In the genomic region with DNA sequence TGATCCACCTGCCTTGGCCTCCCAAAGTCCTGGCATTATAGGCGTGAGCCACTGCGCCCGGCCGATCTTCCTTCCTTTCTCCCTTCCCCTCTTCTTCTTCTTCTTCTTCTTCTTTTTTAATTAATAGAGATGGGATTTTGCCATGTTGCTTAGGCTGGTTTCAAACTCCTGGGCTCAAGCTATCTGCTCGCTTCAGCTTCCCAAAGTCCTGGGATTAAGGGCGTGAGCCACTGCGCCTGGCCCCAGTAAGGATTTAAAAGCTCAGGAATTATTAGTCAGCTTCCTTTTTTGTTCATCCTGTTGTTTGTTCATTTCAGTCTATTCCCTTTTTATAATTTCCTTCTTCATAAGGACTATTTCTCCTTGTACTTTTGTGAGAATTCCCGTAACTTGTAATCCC, we compare ENCODE assay signal across 19 cellular contexts. TPM values are rescaled to one million over a fixed set of nuclear protein-coding genes. Genes with fewer than 3 reads are reported as not detected.
DNase-seq lines count a peak whose midpoint lies in the region; ATAC-seq and TF ChIP-seq lines count a peak whose summit lies in the region.
"Had no signal": no experiment of that assay in that cellular context is flagged by ENCODE, and none has a peak within 500 bp of the region (broad histone marks: within the 10 kb centered on the region; RNA-seq: fewer than 3 reads in every experiment).

No MANE protein-coding gene starts in this region.

- peaks cover 33 to 34% of the 10 kb centered on the region in 2 donors for H3K4me1 Mint-ChIP-seq in natural killer cell
- H3K4me1 Mint-ChIP-seq in natural killer cell treated with Interleukin-12 subunit alpha and Interleukin-12 subunit beta and Interleukin-15 and Interleukin-18, amount 100 ng/mL, for 72 hours (ENCODE audit: low read depth in 2 of 2) = peaks cover 20 to 29% of the 10 kb centered on the region in 2 donors

- H3K4me3 Mint-ChIP-seq in natural killer cell = peak overlapping the region; percentile 25
- H3K4me3 Mint-ChIP-seq in natural killer cell treated with Interleukin-12 subunit alpha and Interleukin-12 subunit beta and Interleukin-15 and Interleukin-18, amount 100 ng/mL, for 72 hours = no peak overlapping the region

- H3K36me3 Mint-ChIP-seq in natural killer cell = no peaks in the 10 kb centered on the region
- H3K36me3 Mint-ChIP-seq in natural killer cell treated with Interleukin-12 subunit alpha and Interleukin-12 subunit beta and Interleukin-15 and Interleukin-18, amount 100 ng/mL, for 72 hours = no peaks in the 10 kb centered on the region
- H3K36me3 Mint-ChIP-seq: CD4-positive, CD25-positive, alpha-beta regulatory T cell had no signal

- no peak overlapping the region for H3K4me3 ChIP-seq in epithelial cell of esophagus (ENCODE audit: low read length)
- H3K4me3 ChIP-seq: A549, HAP-1, Peyer's patch had no signal

- DNase-seq in natural killer cell (no peak), NCI-H226 (peak; percentile 29), epithelial cell of esophagus (ENCODE audit: low read depth) (peak; percentile 21), DMS114 treated with DMSO at 0.1 percent for 48 hours (lab: John Stamatoyannopoulos, UW; ENCODE audit: unreplicated experiment) (no peak), NCI-H128 (lab: John Stamatoyannopoulos, UW; ENCODE audit: unreplicated experiment) (no peak)
- DNase-seq in natural killer cell treated with Interleukin-12 subunit alpha and Interleukin-12 subunit beta and Interleukin-15 and Interleukin-18, amount 100 ng/mL, for 72 hours (ENCODE audit: low spot score) = no peak
- DNase-seq: AML-193; CD4-positive, CD25-positive, alpha-beta regulatory T cell; KG1; NCI-H1092 treated with DMSO at 0.1 percent for 48 hours; NCI-H1694 treated with DMSO at 0.1 percent for 48 hours; NCI-H446; Peyer's patch; Right ventricle myocardium superior had no signal

- H3K27ac Mint-ChIP-seq in natural killer cell = peak overlapping the region; percentile 26 to 50
- no peak overlapping the region for H3K27ac Mint-ChIP-seq in natural killer cell treated with Interleukin-12 subunit alpha and Interleukin-12 subunit beta and Interleukin-15 and Interleukin-18, amount 100 ng/mL, for 72 hours

- intact Hi-C loops in natural killer cell (cut with micrococcal nuclease) = no loop called here

- TF ChIP-seq CTCF in natural killer cell (IDR thresholded peaks at IDR 0.05) (no peak), epithelial cell of esophagus (IDR thresholded peaks at IDR 0.05; ENCODE audit: insufficient read depth, low read depth, low read length, missing control alignments) (no peak)

- no peaks in the 10 kb centered on the region for H3K9me3 Mint-ChIP-seq in natural killer cell
- no peaks in the 10 kb centered on the region for H3K9me3 Mint-ChIP-seq in natural killer cell treated with Interleukin-12 subunit alpha and Interleukin-12 subunit beta and Interleukin-15 and Interleukin-18, amount 100 ng/mL, for 72 hours
- H3K9me3 Mint-ChIP-seq: CD4-positive, CD25-positive, alpha-beta regulatory T cell had no signal

- no peaks in the 10 kb centered on the region for H3K27me3 Mint-ChIP-seq in natural killer cell (ENCODE audit: low read depth in 2 of 2)
- H3K27me3 Mint-ChIP-seq in natural killer cell treated with Interleukin-12 subunit alpha and Interleukin-12 subunit beta and Interleukin-15 and Interleukin-18, amount 100 ng/mL, for 72 hours = no peaks in the 10 kb centered on the region

- ATAC-seq in natural killer cell (no peak), GM18858 (IDR thresholded peaks at IDR 0.05; ENCODE audit: unreplicated experiment) (no peak), HG03442 (IDR thresholded peaks at IDR 0.05; ENCODE audit: unreplicated experiment) (no peak)
- ATAC-seq in natural killer cell treated with Interleukin-12 subunit alpha and Interleukin-12 subunit beta and Interleukin-15 and Interleukin-18, amount 100 ng/mL, for 72 hours = no peak
- ATAC-seq: A549, SK-N-SH treated with all-trans-retinoic acid at 6 μM for 48 hours had no signal

RNA-seq across cellular contexts. Expression of a gene that starts 32.7 kb away (rescaled TPM):
- 1 to 10 TPM; 1.9 to 8.0 (median 3.5) TPM for total RNA-seq in natural killer cell
- total RNA-seq in natural killer cell treated with Interleukin-12 subunit alpha and Interleukin-12 subunit beta and Interleukin-15 and Interleukin-18, amount 100 ng/mL, for 72 hours = 1 to 10 TPM; 1.9 to 2.2 TPM

Comparison
In these comparisons a context has a peak if more than half of its experiments do, and no peak if none do; other contexts are left out.
1. H3K27ac Mint-ChIP-seq: peak in natural killer cell (2 of 2); none in natural killer cell treated with Interleukin-12 subunit alpha and Interleukin-12 subunit beta and Interleukin-15 and Interleukin-18, amount 100 ng/mL, for 72 hours (0 of 2).
2. DNase-seq: peak in NCI-H226 (single experiment) and epithelial cell of esophagus (single experiment); none in natural killer cell (single experiment), natural killer cell treated with Interleukin-12 subunit alpha and Interleukin-12 subunit beta and Interleukin-15 and Interleukin-18, amount 100 ng/mL, for 72 hours (single experiment), DMS114 treated with DMSO at 0.1 percent for 48 hours (single experiment) and NCI-H128 (single experiment).